ENCODE assay signal across 16 cellular contexts in genomic region chr1:2801046-2801445, GRCh38. TPM values are rescaled to one million over a fixed set of nuclear protein-coding genes. Genes with fewer than 3 reads are reported as not detected.
A peak's percentile ranks its signal among the peaks of the same experiment; 100 is the strongest.
DNase-seq lines count a peak whose midpoint lies in the region; ATAC-seq, FAIRE-seq and TF ChIP-seq lines count a peak whose summit lies in the region.
"Had no signal": no experiment of that assay in that cellular context is flagged by ENCODE, and none has a peak within 500 bp of the region (broad histone marks: within the 10 kb centered on the region; RNA-seq: fewer than 3 reads in every experiment).

No MANE protein-coding gene starts in this region.

- no peak for FAIRE-seq in kidney (lab: Jason Lieb, UNC)
- FAIRE-seq: GM12892, GM18507, RCC 7860 had no signal

- no peak overlapping the region for H3K4me3 ChIP-seq in kidney (ENCODE audit: low read length in 2 of 2)
- no peak overlapping the region for H3K4me3 ChIP-seq in spleen
- no peak overlapping the region for H3K4me3 ChIP-seq in transverse colon

- H3K27ac ChIP-seq in kidney (ENCODE audit: low read depth in 2 of 2, low read length in 2 of 2) (no peak overlapping the region), spleen (no peak overlapping the region), transverse colon (no peak overlapping the region)

- DNase-seq in Right ventricle myocardium superior (peak; percentile 9), cardiac septum (ENCODE audit: low spot score) (no peak), chondrocyte (ENCODE audit: low spot score) (peak; percentile 68), kidney (peak; percentile 44), spleen (peak; percentile 62), transverse colon (no peak), NCI-H1092 treated with DMSO at 0.1 percent for 48 hours (lab: John Stamatoyannopoulos, UW) (no peak)
- no peak for DNase-seq in stimulated activated naive CD4-positive, alpha-beta T cell treated with Interleukin-2 at 50 U/mL for 16 hours (lab: John Stamatoyannopoulos, UW)
- DNase-seq: GOT3, NCI-H1105, NCI-H510A, SHP77 treated with DMSO at 0.1 percent for 48 hours had no signal

- no peak overlapping the region for H3K9ac ChIP-seq in kidney (ENCODE audit: low read length in 2 of 2)

- no peaks in the 10 kb centered on the region for H3K36me3 ChIP-seq in kidney (ENCODE audit: control insufficient read depth in 1 of 2, insufficient read depth in 2 of 2, low read length in 2 of 2)
- no peaks in the 10 kb centered on the region for H3K36me3 ChIP-seq in spleen
- no peaks in the 10 kb centered on the region for H3K36me3 ChIP-seq in transverse colon

- H3K36me3 Mint-ChIP-seq in chondrocyte (ENCODE audit: low read depth) = no peaks in the 10 kb centered on the region

- TF ChIP-seq CTCF in chondrocyte (IDR thresholded peaks at IDR 0.05) = no peak
- TF ChIP-seq CTCF in kidney (IDR thresholded peaks at IDR 0.05; ENCODE audit: borderline replicate concordance, extremely low read depth, insufficient read depth) = no peak
- no peak for TF ChIP-seq CTCF in spleen (IDR thresholded peaks at IDR 0.05 in 8 of 11, conservative IDR thresholded peaks at IDR 0.05 in 3 of 11)
- TF ChIP-seq CTCF in transverse colon (IDR thresholded peaks at IDR 0.05) = no peak

- H3K9me3 Mint-ChIP-seq in chondrocyte (ENCODE audit: low read depth) = peaks cover 8% of the 10 kb centered on the region

- ATAC-seq in Right ventricle myocardium superior (ENCODE audit: poor library complexity) = no peak

- TF ChIP-seq POLR2A in spleen (IDR thresholded peaks at IDR 0.05) = no peak
- TF ChIP-seq POLR2A in transverse colon (IDR thresholded peaks at IDR 0.05) = no peak

- peaks cover 0 to 81% (median 20%) of the 10 kb centered on the region in 7 donors for H3K27me3 ChIP-seq in spleen (replicated peaks in 1 of 7)
- H3K27me3 ChIP-seq in transverse colon = peaks cover 39% of the 10 kb centered on the region

- no peaks in the 10 kb centered on the region for H3K27me3 Mint-ChIP-seq in chondrocyte (ENCODE audit: low read depth)

- H3K4me1 Mint-ChIP-seq in chondrocyte (ENCODE audit: low read depth) = no peaks in the 10 kb centered on the region

- H3K9me3 ChIP-seq in kidney (ENCODE audit: control insufficient read depth in 1 of 2, low read length in 2 of 2) (peaks cover 0 to under 1% of the 10 kb centered on the region in 2 donors), spleen (peaks cover 0 to 2% (median 0%) of the 10 kb centered on the region in 8 donors), transverse colon (no peaks in the 10 kb centered on the region)

- WGBS in spleen, 5 donors = 55 to 85% (median 75%) methylated on average over 7 to 11 of the region's 11 CpGs
- WGBS in transverse colon (ENCODE audit: low coverage in 1 of 2), 2 donors = 74% methylated on average over 9 of the region's 11 CpGs; no CpG with 5 or more reads in 1 of the 2 donors

- H3K4me1 ChIP-seq in kidney (ENCODE audit: control insufficient read depth in 1 of 2, insufficient read depth in 1 of 2, low read depth in 1 of 2, low read length in 2 of 2) (no peaks in the 10 kb centered on the region), spleen (no peaks in the 10 kb centered on the region), transverse colon (no peaks in the 10 kb centered on the region)

- no peak for TF ChIP-seq EP300 in transverse colon (IDR thresholded peaks at IDR 0.05; ENCODE audit: low read depth)

- intact Hi-C loops in Right ventricle myocardium superior (cut with DNase I) = no loop called here
- intact Hi-C loops in cardiac septum (cut with DNase I) = loop anchor here (10.0 kb wide), 1 partner anchor 366 kb away; no protein-coding TSS in a partner anchor
- intact Hi-C loops in kidney (cut with DNase I) = no loop called here
- intact Hi-C loops in spleen (cut with DNase I; ENCODE audit: low total_unique reads) = no loop called here
- intact Hi-C loops in transverse colon (cut with DNase I; ENCODE audit: low total_unique reads) = no loop called here

- H3K4me3 Mint-ChIP-seq in chondrocyte (ENCODE audit: unreplicated experiment) = no peak overlapping the region
- H3K4me3 Mint-ChIP-seq: CD8-positive, alpha-beta memory T cell had no signal

- no peak overlapping the region for H3K27ac Mint-ChIP-seq in chondrocyte (ENCODE audit: unreplicated experiment)
- H3K27ac Mint-ChIP-seq: CD8-positive, alpha-beta memory T cell had no signal

- in situ Hi-C loops in transverse colon (cut with MboI; ENCODE audit: low pct_ligation_motif_present in 1 of 4, low pct_unique_long_range_greater_than_20kb in 1 of 4, low sequenced_read_pairs in 3 of 4) = no loop called here

RNA-seq across cellular contexts. Expression of gene TTC34, which starts 0.4 kb away (rescaled TPM):
- total RNA-seq in Right ventricle myocardium superior (0.56 TPM), cardiac septum (0.35 TPM), chondrocyte (0.60 to 1.8 TPM (median 0.67 TPM) in 3 replicates), kidney (2.4 TPM), spleen (1 to 10 TPM in 6 of 7 donors, under 1 TPM in 1; 0.64 to 2.8 (median 1.8) TPM), transverse colon (1 to 10 TPM in 2 of 4 donors, under 1 TPM in 2; 0.14 to 6.0 (median 0.75) TPM)
- polyA plus RNA-seq in kidney (ENCODE audit: insufficient read depth, low read depth, low replicate concordance) (0.15 TPM), spleen (under 1 TPM; 0.09 to 0.51 (median 0.13) TPM)

Comparison
In these comparisons a context has a peak if more than half of its experiments do, and no peak if none do; other contexts are left out.
1. DNase-seq: peak in Right ventricle myocardium superior (single experiment), chondrocyte (single experiment), kidney (single experiment) and spleen (single experiment); none in cardiac septum (single experiment), stimulated activated naive CD4-positive, alpha-beta T cell treated with Interleukin-2 at 50 U/mL for 16 hours (single experiment), transverse colon (single experiment) and NCI-H1092 treated with DMSO at 0.1 percent for 48 hours (single experiment).